Comparison of ENCODE assay signal across 8 cellular contexts in genomic region chr19:49506575-49507105, GRCh38. TPM values are rescaled to one million over a fixed set of nuclear protein-coding genes. Genes with fewer than 3 reads are reported as not detected.
DNase-seq lines count a peak whose midpoint lies in the region; ATAC-seq and TF ChIP-seq lines count a peak whose summit lies in the region.

No MANE protein-coding gene starts in this region.

- H3K36me3 ChIP-seq in HUES6 (ENCODE audit: control insufficient read depth, insufficient read depth, low read length), result no peaks in the 10 kb centered on the region
- H3K36me3 ChIP-seq in heart left ventricle, result no peaks in the 10 kb centered on the region

- H3K27ac ChIP-seq in HUES6 (ENCODE audit: low read depth, low read length) (no peak overlapping the region), RWPE1 (no peak overlapping the region), heart left ventricle (peak overlapping the region in 1 of 12 donors; percentile 27)

- WGBS in heart left ventricle, 4 donors, result 32 to 35% (median 35%) methylated on average over 8 of the region's 8 CpGs

- no peak for TF ChIP-seq POLR2A in heart left ventricle (IDR thresholded peaks at IDR 0.05)

- no peaks in the 10 kb centered on the region for H3K27me3 ChIP-seq in HUES6 (ENCODE audit: control insufficient read depth, insufficient read depth, low read length)
- no peaks in the 10 kb centered on the region for H3K27me3 ChIP-seq in heart left ventricle

- H3K9me3 ChIP-seq in HUES6 (ENCODE audit: control insufficient read depth, insufficient read depth, low read depth, low read length) (peaks cover 2% of the 10 kb centered on the region; the same call in 1 of the 2 replicates), heart left ventricle (no peaks in the 10 kb centered on the region)

- intact Hi-C loops in heart left ventricle (cut with DNase I), result loop anchor here in 3 of 10 donors (2.0 to 5.0 kb wide), 3 partner anchors 38 to 166 kb away; no protein-coding TSS in a partner anchor

- H3K4me1 ChIP-seq in HUES6 (ENCODE audit: control insufficient read depth, insufficient read depth, low read length), result 0 out of 2 replicates have a peak, but pooled peaks cover 3% of the 10 kb centered on the region
- H3K4me1 ChIP-seq in heart left ventricle, result peaks cover 0 to 24% (median 6%) of the 10 kb centered on the region in 12 donors

- DNase-seq in D341Med (ENCODE audit: low spot score) (peak; percentile 86), RWPE1 (ENCODE audit: low spot score) (peak; percentile 50), heart left ventricle (peak in 2 of 5 donors; percentile 44 to 72), middle frontal gyrus (ENCODE audit: extremely low spot score, low spot score) (no peak)
- DNase-seq in activated effector memory CD4-positive, alpha-beta T cell treated with anti-CD3 and anti-CD28 coated beads, Interleukin-2, amount 50 U/mL, for 16 hours, result peak; percentile 91
- peak; percentile 81 for DNase-seq in stimulated activated CD4-positive, alpha-beta T cell treated with anti-CD3 and anti-CD28 coated beads, Interleukin-15, amount 100 ng/mL, for 24 hours

- TF ChIP-seq CTCF in RWPE1 (conservative IDR thresholded peaks at IDR 0.05; ENCODE audit: low read depth) (peak; percentile 72), heart left ventricle (IDR thresholded peaks at IDR 0.05) (peak; percentile 55 to 79 (median 62))

- ATAC-seq in heart left ventricle (peak in 3 of 4 donors; percentile 54 to 66 (median 63)), GM19463 (IDR thresholded peaks at IDR 0.05; ENCODE audit: unreplicated experiment) (no peak)

- CTCF ChIA-PET in RWPE1 (lab: Yijun Ruan, JAX), result interaction anchor here (0.6 to 1.8 kb wide), 4 partner anchors 28 to 95 kb away, joined by 3 to 6 read pairs (median 4); no protein-coding TSS in a partner anchor

- H3K4me3 ChIP-seq in HUES6 (ENCODE audit: low read depth, low read length) (0 out of 2 replicates have a peak overlapping the region, but pooled peaks have one; percentile 4), heart left ventricle (no peak overlapping the region)

- POLR2A ChIA-PET in RWPE1 (lab: Yijun Ruan, JAX; ENCODE audit: low non-redundant PET), result no interaction called here

- no peak overlapping the region for H3K9ac ChIP-seq in HUES6 (ENCODE audit: low read length)

RNA-seq across cellular contexts. Expression of gene FCGRT, which starts 5.8 kb away (rescaled TPM):
- total RNA-seq in heart left ventricle, result 100 to 1,000 TPM in 2 of 9 donors, 10 to 100 TPM in 7; 57.3 to 317 (median 69.2) TPM
- 10 to 100 TPM; 46.7 to 54.6 TPM for polyA plus RNA-seq in heart left ventricle

RNA-seq across cellular contexts. Expression of gene RPS11, which starts 10.4 kb away (rescaled TPM):
- 1,000 to 10,000 TPM in 5 of 9 donors, 100 to 1,000 TPM in 4; 778 to 1,895 (median 1,011) TPM for total RNA-seq in heart left ventricle
- 1,000 to 10,000 TPM; 2,258 to 2,723 TPM for polyA plus RNA-seq in heart left ventricle

RNA-seq across cellular contexts. Expression of gene RPL13A, which starts 19.2 kb away (rescaled TPM):
- 1,000 to 10,000 TPM in 8 of 9 donors, 100 to 1,000 TPM in 1; 876 to 1,739 (median 1,261) TPM for total RNA-seq in heart left ventricle
- 1,000 to 10,000 TPM; 1,194 to 2,850 TPM for polyA plus RNA-seq in heart left ventricle

RNA-seq across cellular contexts. Expression of gene RCN3, which starts 21.2 kb away (rescaled TPM):
- total RNA-seq in heart left ventricle, result 10 to 100 TPM in 4 of 9 donors, 1 to 10 TPM in 5; 3.8 to 50.8 (median 9.6) TPM
- 10 to 100 TPM; 16.3 to 16.8 TPM for polyA plus RNA-seq in heart left ventricle

RNA-seq across cellular contexts. Expression of gene FLT3LG, which starts 32.6 kb away (rescaled TPM):
- total RNA-seq in heart left ventricle, result 10 to 100 TPM in 1 of 9 donors, 1 to 10 TPM in 8; 1.7 to 13.4 (median 2.4) TPM
- polyA plus RNA-seq in heart left ventricle, result 1 to 10 TPM; 2.9 to 5.5 TPM
